14 cellular contexts compared by ENCODE assay signal in genomic region chr1:97277891-97278662, GRCh38.
DNase-seq lines count a peak whose midpoint lies in the region; ATAC-seq and TF ChIP-seq lines count a peak whose summit lies in the region.
"Had no signal": no experiment of that assay in that cellular context is flagged by ENCODE, and none has a peak within 500 bp of the region (broad histone marks: within the 10 kb centered on the region; RNA-seq: fewer than 3 reads in every experiment).

No MANE protein-coding gene starts in this region.

- CTCF ChIA-PET in Calu3 (lab: Charles Lee) = interaction anchor here (0.7 to 1.0 kb wide), 2 partner anchors 247 to 726 kb away, joined by 3 to 5 read pairs; no protein-coding TSS in a partner anchor

- H3K4me3 ChIP-seq in epithelial cell of esophagus (ENCODE audit: low read length) = no peak overlapping the region
- H3K4me3 ChIP-seq: skin epidermis had no signal

- ATAC-seq in omental fat pad (ENCODE audit: low FRiP score) (peak; percentile 88), GM21717 (IDR thresholded peaks at IDR 0.05; ENCODE audit: unreplicated experiment) (no peak)
- ATAC-seq: left ventricle myocardium superior had no signal

- no peak for TF ChIP-seq CTCF in Calu3 (IDR thresholded peaks at IDR 0.05; ENCODE audit: unreplicated experiment)
- TF ChIP-seq CTCF in epithelial cell of esophagus (IDR thresholded peaks at IDR 0.05; ENCODE audit: insufficient read depth, low read depth, low read length, missing control alignments) = no peak
- TF ChIP-seq CTCF in omental fat pad (IDR thresholded peaks at IDR 0.05) = no peak

- peak overlapping the region; percentile 9 for H3K4me3 Mint-ChIP-seq in Calu3 (ENCODE audit: low read depth, unreplicated experiment)

- H3K4me1 Mint-ChIP-seq in Calu3 (ENCODE audit: low read depth, unreplicated experiment) = peaks cover 45% of the 10 kb centered on the region

- intact Hi-C loops in Calu3 (cut with micrococcal nuclease; ENCODE audit: unreplicated experiment) = loop anchor here (2.0 to 10.0 kb wide), 3 partner anchors 85 to 777 kb away; no protein-coding TSS in a partner anchor

- DNase-seq in Calu3 (no peak), LoVo (ENCODE audit: low spot score) (peak; percentile 54), epithelial cell of esophagus (ENCODE audit: low read depth) (peak; percentile 92), omental fat pad (ENCODE audit: low spot score) (no peak), activated gamma-delta T cell treated with Interleukin-2 at 50 U/mL for 16 hours (no peak), mucosa of gallbladder (ENCODE audit: low spot score) (no peak)
- DNase-seq in stimulated activated CD4-positive, alpha-beta T cell treated with anti-CD3 and anti-CD28 coated beads, Interleukin-2, amount 100 ng/mL, for 48 hours = no peak
- DNase-seq: activated effector memory CD4-positive, alpha-beta T cell treated with Interleukin-2 at 50 U/mL for 16 hours; effector CD4-positive, alpha-beta T cell; KBM-7; left ventricle myocardium superior; NCI-H526 had no signal

- H3K36me3 Mint-ChIP-seq in Calu3 (ENCODE audit: insufficient read depth, unreplicated experiment) = peaks cover 5% of the 10 kb centered on the region

- BruUV-seq in Calu3 (replicated peaks; lab: Mats Ljungman, UMichigan) = no TSS peak

- peak overlapping the region; percentile 96 for H3K27ac Mint-ChIP-seq in Calu3 (ENCODE audit: unreplicated experiment)

- H3K27me3 Mint-ChIP-seq in Calu3 (ENCODE audit: unreplicated experiment) = no peaks in the 10 kb centered on the region

- peaks cover 7% of the 10 kb centered on the region for H3K9me3 Mint-ChIP-seq in Calu3 (ENCODE audit: low read depth, unreplicated experiment)

Comparison
In these comparisons a context has a peak if more than half of its experiments do, and no peak if none do; other contexts are left out.
1. DNase-seq: peak in LoVo (single experiment) and epithelial cell of esophagus (single experiment); none in Calu3 (single experiment), omental fat pad (single experiment), stimulated activated CD4-positive, alpha-beta T cell treated with anti-CD3 and anti-CD28 coated beads, Interleukin-2, amount 100 ng/mL, for 48 hours (0 of 2), activated gamma-delta T cell treated with Interleukin-2 at 50 U/mL for 16 hours (single experiment) and mucosa of gallbladder (single experiment).